ENCODE assay signal across 8 cellular contexts in genomic region chr20:5529331-5530142, GRCh38.
DNase-seq lines count a peak whose midpoint lies in the region; ATAC-seq and TF ChIP-seq lines count a peak whose summit lies in the region.

No MANE protein-coding gene starts in this region.

- ATAC-seq in GM19395 (IDR thresholded peaks at IDR 0.05; ENCODE audit: unreplicated experiment) (peak; percentile 91), HG03521 (IDR thresholded peaks at IDR 0.05; ENCODE audit: unreplicated experiment) (peak; percentile 70), lower lobe of right lung (peak; percentile 91 to 94)

- peaks cover 2% of the 10 kb centered on the region for H3K36me3 Mint-ChIP-seq in activated CD4-positive, alpha-beta T cell treated with anti-CD3 and anti-CD28 coated beads, Interleukin-2, amount 10 ng/mL, durations not matched to agents 7 days and 5 days (ENCODE audit: low read depth)

- CTCF ChIA-PET in activated CD4-positive, alpha-beta T cell treated with anti-CD3 and anti-CD28 coated beads, Interleukin-2, amount 10 ng/mL, durations not matched to agents 7 days and 5 days (lab: Charles Lee) = interaction anchor here (0.6 to 2.8 kb wide), 30 partner anchors 9 to 547 kb away, joined by 3 to 29 read pairs (median 3); partner anchors contain the start of genes MCM8 and TRMT6

- H3K27me3 Mint-ChIP-seq in activated CD4-positive, alpha-beta T cell treated with anti-CD3 and anti-CD28 coated beads, Interleukin-2, amount 10 ng/mL, durations not matched to agents 7 days and 5 days = no peaks in the 10 kb centered on the region

- H3K9me3 ChIP-seq in BLaER1 = no peaks in the 10 kb centered on the region
- H3K9me3 ChIP-seq in colonic mucosa = no peaks in the 10 kb centered on the region
- no peaks in the 10 kb centered on the region for H3K9me3 ChIP-seq in lower lobe of right lung

- H3K27ac Mint-ChIP-seq in activated CD4-positive, alpha-beta T cell treated with anti-CD3 and anti-CD28 coated beads, Interleukin-2, amount 10 ng/mL, durations not matched to agents 7 days and 5 days = peak overlapping the region; percentile 25

- POLR2A ChIA-PET in activated CD4-positive, alpha-beta T cell treated with anti-CD3 and anti-CD28 coated beads, Interleukin-2, amount 10 ng/mL, durations not matched to agents 7 days and 5 days (lab: Charles Lee) = no interaction called here

- DNase-seq in NCI-H69 (lab: John Stamatoyannopoulos, UW) = peak; percentile 95
- DNase-seq in activated CD4-positive, alpha-beta T cell treated with anti-CD3 and anti-CD28 coated beads, Interleukin-2, amount 10 ng/mL, durations not matched to agents 7 days and 5 days = peak; percentile 89
- peak; percentile 96 for DNase-seq in colonic mucosa
- peak; percentile 91 for DNase-seq in lower lobe of right lung
- DNase-seq in stimulated activated CD4-positive, alpha-beta T cell treated with anti-CD3 and anti-CD28 coated beads, Interleukin-4, amount 100 ng/mL, for 48 hours (ENCODE audit: low read depth in 2 of 2) = peak; percentile 86 to 91

- intact Hi-C loops in colonic mucosa (cut with DNase I) = loop anchor here (2.0 to 5.0 kb wide), 3 partner anchors 257 to 547 kb away; no protein-coding TSS in a partner anchor
- intact Hi-C loops in lower lobe of right lung (cut with DNase I) = loop anchor here (5.0 kb wide), 1 partner anchor 548 kb away; no protein-coding TSS in a partner anchor

- peak; percentile 78 for TF ChIP-seq CTCF in colonic mucosa (IDR thresholded peaks at IDR 0.05)
- TF ChIP-seq CTCF in lower lobe of right lung (IDR thresholded peaks at IDR 0.05) = peak; percentile 81

- H3K27me3 ChIP-seq in BLaER1 (no peaks in the 10 kb centered on the region), colonic mucosa (no peaks in the 10 kb centered on the region), lower lobe of right lung (ENCODE audit: low read depth) (no peaks in the 10 kb centered on the region)

- peak overlapping the region; percentile 36 for H3K4me3 Mint-ChIP-seq in activated CD4-positive, alpha-beta T cell treated with anti-CD3 and anti-CD28 coated beads, Interleukin-2, amount 10 ng/mL, durations not matched to agents 7 days and 5 days

- H3K4me3 ChIP-seq in BLaER1 (no peak overlapping the region), colonic mucosa (no peak overlapping the region), lower lobe of right lung (no peak overlapping the region)

- H3K9me3 Mint-ChIP-seq in activated CD4-positive, alpha-beta T cell treated with anti-CD3 and anti-CD28 coated beads, Interleukin-2, amount 10 ng/mL, durations not matched to agents 7 days and 5 days = no peaks in the 10 kb centered on the region

- no peaks in the 10 kb centered on the region for H3K36me3 ChIP-seq in BLaER1
- no peaks in the 10 kb centered on the region for H3K36me3 ChIP-seq in colonic mucosa
- H3K36me3 ChIP-seq in lower lobe of right lung = no peaks in the 10 kb centered on the region

- H3K27ac ChIP-seq in BLaER1 (no peak overlapping the region), colonic mucosa (no peak overlapping the region), lower lobe of right lung (no peak overlapping the region)

- H3K9ac ChIP-seq in BLaER1 (no peak overlapping the region), colonic mucosa (ENCODE audit: low read depth in 2 of 2, low read length in 2 of 2) (peak overlapping the region; percentile 13 to 49)

- H3K4me1 ChIP-seq in BLaER1 (peaks cover 17% of the 10 kb centered on the region), colonic mucosa (peaks cover 13% of the 10 kb centered on the region), lower lobe of right lung (peaks cover 27% of the 10 kb centered on the region)

- H3K4me2 ChIP-seq in BLaER1 = peak overlapping the region; percentile 25; the same call in 1 of the 2 replicates

- no peaks in the 10 kb centered on the region for H4K20me1 ChIP-seq in BLaER1

- peaks cover 24% of the 10 kb centered on the region for H3K4me1 Mint-ChIP-seq in activated CD4-positive, alpha-beta T cell treated with anti-CD3 and anti-CD28 coated beads, Interleukin-2, amount 10 ng/mL, durations not matched to agents 7 days and 5 days
